Comparison of ENCODE assay signal across 8 cellular contexts in the genomic region with DNA sequence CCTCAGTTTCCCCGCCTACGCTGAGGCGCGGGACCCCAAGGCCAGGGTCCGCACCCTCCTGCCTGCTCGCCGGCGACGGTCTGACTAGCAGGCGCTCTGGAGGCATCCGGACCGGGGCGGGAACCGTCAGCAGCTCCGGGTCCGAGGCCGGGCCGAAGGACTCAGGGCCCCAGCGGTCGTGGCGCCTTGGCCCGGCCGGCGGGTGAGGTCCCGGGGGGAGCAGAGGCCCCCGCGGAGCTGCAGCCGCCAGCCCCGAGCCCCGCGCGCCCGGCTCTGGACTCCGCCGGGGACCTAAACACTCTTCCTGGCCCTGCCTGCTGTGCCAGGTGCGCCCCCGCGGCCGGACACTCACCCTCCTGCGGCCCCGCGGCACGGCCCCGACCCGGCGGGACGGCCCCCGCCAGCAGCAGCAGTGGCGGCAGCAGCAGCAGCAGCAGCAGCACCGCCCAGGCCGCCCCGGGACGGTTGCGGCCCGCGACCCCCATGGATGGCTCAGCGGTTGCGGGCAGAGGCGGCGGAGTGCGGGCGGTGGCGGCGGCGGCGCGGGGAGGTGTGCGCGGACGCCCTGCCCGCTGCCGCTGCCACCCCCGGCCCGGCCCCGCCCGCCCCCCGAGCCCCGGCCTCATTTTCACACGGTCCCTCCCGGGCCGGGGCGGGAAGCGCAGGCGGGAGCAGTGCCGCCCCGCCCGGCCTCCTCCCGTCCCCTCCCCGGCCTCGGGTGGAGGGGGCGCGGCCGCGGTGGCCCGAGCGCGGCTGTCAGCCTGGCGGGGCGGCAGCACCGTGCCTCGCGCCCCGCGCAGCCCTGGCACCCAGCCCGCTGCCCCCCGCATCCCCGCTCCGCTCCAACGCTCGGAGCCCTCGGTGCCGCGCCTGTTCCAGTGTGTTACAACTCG. TPM values are rescaled to one million over a fixed set of nuclear protein-coding genes. Genes with fewer than 3 reads are reported as not detected.
A peak's percentile ranks its signal among the peaks of the same experiment; 100 is the strongest.
DNase-seq lines count a peak whose midpoint lies in the region; ATAC-seq, FAIRE-seq and TF ChIP-seq lines count a peak whose summit lies in the region.

A gene (minus strand): TSS at position 556 of the 893 bp plus-strand sequence. CDS start 71 bp downstream, at position 485.

- H3K4me3 ChIP-seq in A549: peak within 1 kb of the TSS; percentile 57
- peak within 1 kb of the TSS; percentile 22 for H3K4me3 ChIP-seq in HL-60 (replicated peaks; ENCODE audit: insufficient read depth, low read length)
- H3K4me3 ChIP-seq in ectodermal cell (ENCODE audit: insufficient read depth, low read depth, low read length): peak within 1 kb of the TSS; percentile 56
- peak within 1 kb of the TSS; percentile 47 to 57 for H3K4me3 ChIP-seq in muscle layer of colon (ENCODE audit: low read depth in 1 of 2, low read length in 2 of 2)

- no peaks in the 10 kb centered on the region for H3K9me3 ChIP-seq in A549
- no peaks in the 10 kb centered on the region for H3K9me3 ChIP-seq in ectodermal cell (ENCODE audit: control insufficient read depth, low read length)
- no peaks in the 10 kb centered on the region for H3K9me3 ChIP-seq in muscle layer of colon (ENCODE audit: low read length)

- H3K27me3 ChIP-seq in HL-60 (ENCODE audit: insufficient read depth, poor library complexity, severe bottlenecking) (peaks cover 34% of the 10 kb centered on the region), ectodermal cell (ENCODE audit: control insufficient read depth, insufficient read depth, low read length, poor library complexity, severe bottlenecking) (peaks cover 41% of the 10 kb centered on the region), muscle layer of colon (ENCODE audit: control insufficient read depth in 1 of 2, insufficient read depth in 2 of 2, low read length in 2 of 2) (peaks cover 8 to 11% of the 10 kb centered on the region in 2 donors)

- DNase-seq in A549 (ENCODE audit: low read depth in 1 of 2, low spot score in 1 of 2) (peak in 1 of 2 experiments; percentile 25), HL-60 (ENCODE audit: low read depth in 1 of 2, low spot score in 1 of 2) (no peak), NCI-H1436 treated with DMSO at 0.1 percent for 48 hours (lab: John Stamatoyannopoulos, UW) (no peak), SIG-M5 treated with dmso at 0.1 percent for 504 hours (lab: John Stamatoyannopoulos, UW; ENCODE audit: unreplicated experiment) (no peak)

- no peak within 1 kb of the TSS for H3K9ac ChIP-seq in muscle layer of colon (ENCODE audit: low read length)

- peak within 1 kb of the TSS; percentile 93 for H3K4me2 ChIP-seq in A549

- POLR2A ChIA-PET in A549 (lab: Yijun Ruan, JAX): no interaction called here

- TF ChIP-seq CTCF in A549 (IDR thresholded peaks at IDR 0.05) (no peak), HL-60 (IDR thresholded peaks at IDR 0.05; ENCODE audit: insufficient read depth, low read length) (no peak)

- WGBS in A549 (ENCODE audit: missing lambda C conversion rate): 42% methylated on average over 24 of the region's 114 CpGs
- WGBS in ectodermal cell, 2 experiments: 2% methylated on average over 114 of the region's 114 CpGs

- H3K27ac ChIP-seq in A549 (peak within 1 kb of the TSS; percentile 36 to 85; a peak in 5 of 6 replicates), HL-60 (replicated peaks) (no peak within 1 kb of the TSS), ectodermal cell (ENCODE audit: insufficient read depth, low read depth, low read length, poor library complexity, severe bottlenecking) (no peak within 1 kb of the TSS), muscle layer of colon (ENCODE audit: low read depth, low read length) (no peak within 1 kb of the TSS)

- TF ChIP-seq EP300 in A549 (IDR thresholded peaks at IDR 0.05): no peak

- no peak for FAIRE-seq in A549 (lab: Jason Lieb, UNC)

- CTCF ChIA-PET in A549 (lab: Yijun Ruan, JAX): interaction anchor here (1.4 to 5.9 kb wide), 3 partner anchors 47 to 75 kb away, joined by 5 to 30 read pairs (median 19); no protein-coding TSS in a partner anchor

- H3K36me3 ChIP-seq in ectodermal cell (ENCODE audit: control insufficient read depth, insufficient read depth, low read length) (no peaks in the 10 kb centered on the region), muscle layer of colon (ENCODE audit: insufficient read depth, low read length) (no peaks in the 10 kb centered on the region)

- peak; percentile 36 to 44; a peak in 4 of 6 replicates for ATAC-seq in A549
- no peak for ATAC-seq in HG03097 (IDR thresholded peaks at IDR 0.05; ENCODE audit: low FRiP score, unreplicated experiment)
- ATAC-seq in GM19397 (IDR thresholded peaks at IDR 0.05; ENCODE audit: unreplicated experiment): no peak

- no peak for TF ChIP-seq RAD21 in A549 (conservative IDR thresholded peaks at IDR 0.05 in 1 of 2, IDR thresholded peaks at IDR 0.05 in 1 of 2)

- 0 out of 3 replicates have a peak, but pooled peaks cover 3% of the 10 kb centered on the region for H3K4me1 ChIP-seq in A549
- no peaks in the 10 kb centered on the region for H3K4me1 ChIP-seq in ectodermal cell (ENCODE audit: control insufficient read depth, insufficient read depth, low read length)
- peaks cover 7% of the 10 kb centered on the region for H3K4me1 ChIP-seq in muscle layer of colon (ENCODE audit: insufficient read depth, low read length)

- no peak for TF ChIP-seq POLR2A in A549 (IDR thresholded peaks at IDR 0.05; ENCODE audit: low read length)

TF ChIP-seq in A549, 52 proteins besides CTCF, POLR2A, EP300 and RAD21 (continues in another document):
- TF ChIP-seq, protein P1, sequence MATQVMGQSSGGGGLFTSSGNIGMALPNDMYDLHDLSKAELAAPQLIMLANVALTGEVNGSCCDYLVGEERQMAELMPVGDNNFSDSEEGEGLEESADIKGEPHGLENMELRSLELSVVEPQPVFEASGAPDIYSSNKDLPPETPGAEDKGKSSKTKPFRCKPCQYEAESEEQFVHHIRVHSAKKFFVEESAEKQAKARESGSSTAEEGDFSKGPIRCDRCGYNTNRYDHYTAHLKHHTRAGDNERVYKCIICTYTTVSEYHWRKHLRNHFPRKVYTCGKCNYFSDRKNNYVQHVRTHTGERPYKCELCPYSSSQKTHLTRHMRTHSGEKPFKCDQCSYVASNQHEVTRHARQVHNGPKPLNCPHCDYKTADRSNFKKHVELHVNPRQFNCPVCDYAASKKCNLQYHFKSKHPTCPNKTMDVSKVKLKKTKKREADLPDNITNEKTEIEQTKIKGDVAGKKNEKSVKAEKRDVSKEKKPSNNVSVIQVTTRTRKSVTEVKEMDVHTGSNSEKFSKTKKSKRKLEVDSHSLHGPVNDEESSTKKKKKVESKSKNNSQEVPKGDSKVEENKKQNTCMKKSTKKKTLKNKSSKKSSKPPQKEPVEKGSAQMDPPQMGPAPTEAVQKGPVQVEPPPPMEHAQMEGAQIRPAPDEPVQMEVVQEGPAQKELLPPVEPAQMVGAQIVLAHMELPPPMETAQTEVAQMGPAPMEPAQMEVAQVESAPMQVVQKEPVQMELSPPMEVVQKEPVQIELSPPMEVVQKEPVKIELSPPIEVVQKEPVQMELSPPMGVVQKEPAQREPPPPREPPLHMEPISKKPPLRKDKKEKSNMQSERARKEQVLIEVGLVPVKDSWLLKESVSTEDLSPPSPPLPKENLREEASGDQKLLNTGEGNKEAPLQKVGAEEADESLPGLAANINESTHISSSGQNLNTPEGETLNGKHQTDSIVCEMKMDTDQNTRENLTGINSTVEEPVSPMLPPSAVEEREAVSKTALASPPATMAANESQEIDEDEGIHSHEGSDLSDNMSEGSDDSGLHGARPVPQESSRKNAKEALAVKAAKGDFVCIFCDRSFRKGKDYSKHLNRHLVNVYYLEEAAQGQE (IDR thresholded peaks at IDR 0.05): no peak
- TF ChIP-seq TP53 (CRISPR knock-in tag; IDR thresholded peaks at IDR 0.05) (no peak), JUN (IDR thresholded peaks at IDR 0.05) (no peak), ESRRA (IDR thresholded peaks at IDR 0.05; ENCODE audit: borderline replicate concordance, low read length) (no peak), KDM5A (IDR thresholded peaks at IDR 0.05) (no peak), FOXS1 (CRISPR knock-in tag; IDR thresholded peaks at IDR 0.05) (no peak), KDM1A (IDR thresholded peaks at IDR 0.05; ENCODE audit: low read depth) (no peak)
- TF ChIP-seq, protein P2, sequence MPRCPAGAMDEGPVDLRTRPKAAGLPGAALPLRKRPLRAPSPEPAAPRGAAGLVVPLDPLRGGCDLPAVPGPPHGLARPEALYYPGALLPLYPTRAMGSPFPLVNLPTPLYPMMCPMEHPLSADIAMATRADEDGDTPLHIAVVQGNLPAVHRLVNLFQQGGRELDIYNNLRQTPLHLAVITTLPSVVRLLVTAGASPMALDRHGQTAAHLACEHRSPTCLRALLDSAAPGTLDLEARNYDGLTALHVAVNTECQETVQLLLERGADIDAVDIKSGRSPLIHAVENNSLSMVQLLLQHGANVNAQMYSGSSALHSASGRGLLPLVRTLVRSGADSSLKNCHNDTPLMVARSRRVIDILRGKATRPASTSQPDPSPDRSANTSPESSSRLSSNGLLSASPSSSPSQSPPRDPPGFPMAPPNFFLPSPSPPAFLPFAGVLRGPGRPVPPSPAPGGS (IDR thresholded peaks at IDR 0.05): no peak
- TF ChIP-seq, protein P3, sequence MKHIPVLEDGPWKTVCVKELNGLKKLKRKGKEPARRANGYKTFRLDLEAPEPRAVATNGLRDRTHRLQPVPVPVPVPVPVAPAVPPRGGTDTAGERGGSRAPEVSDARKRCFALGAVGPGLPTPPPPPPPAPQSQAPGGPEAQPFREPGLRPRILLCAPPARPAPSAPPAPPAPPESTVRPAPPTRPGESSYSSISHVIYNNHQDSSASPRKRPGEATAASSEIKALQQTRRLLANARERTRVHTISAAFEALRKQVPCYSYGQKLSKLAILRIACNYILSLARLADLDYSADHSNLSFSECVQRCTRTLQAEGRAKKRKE (CRISPR knock-in tag; IDR thresholded peaks at IDR 0.05; ENCODE audit: low read depth): no peak
- TF ChIP-seq, protein P4, sequence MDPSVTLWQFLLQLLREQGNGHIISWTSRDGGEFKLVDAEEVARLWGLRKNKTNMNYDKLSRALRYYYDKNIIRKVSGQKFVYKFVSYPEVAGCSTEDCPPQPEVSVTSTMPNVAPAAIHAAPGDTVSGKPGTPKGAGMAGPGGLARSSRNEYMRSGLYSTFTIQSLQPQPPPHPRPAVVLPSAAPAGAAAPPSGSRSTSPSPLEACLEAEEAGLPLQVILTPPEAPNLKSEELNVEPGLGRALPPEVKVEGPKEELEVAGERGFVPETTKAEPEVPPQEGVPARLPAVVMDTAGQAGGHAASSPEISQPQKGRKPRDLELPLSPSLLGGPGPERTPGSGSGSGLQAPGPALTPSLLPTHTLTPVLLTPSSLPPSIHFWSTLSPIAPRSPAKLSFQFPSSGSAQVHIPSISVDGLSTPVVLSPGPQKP (IDR thresholded peaks at IDR 0.05; ENCODE audit: low read depth, low read length): no peak

RNA-seq across cellular contexts. Expression of the gene that starts here (rescaled TPM):
- polyA plus RNA-seq in A549 (2011; rRNA removed) (0.63 and 1.4 TPM in 2 replicates), A549 (2017; fragmentation: RNase III; extraction: RNeasy Plus Mini Kit Qiagen cat#74134 plus additional on column Dnase treatment) (0.21 to 0.49 TPM (median 0.45 TPM) in 3 replicates)
- 0.26 TPM in 2 replicates for polyA plus RNA-seq in A549 (2012; cell fraction: cytosol; rRNA removed)
- polyA plus RNA-seq in A549 (2012; cell fraction: nucleus; rRNA removed): 0.29 and 0.36 TPM in 2 replicates
- polyA minus RNA-seq in A549 (2011; rRNA and poly(A)+ RNA removed): 1.3 TPM in 2 replicates
- 21.9 TPM for polyA plus RNA-seq in ectodermal cell (2013, experiment 1 of 4)
- polyA plus RNA-seq in ectodermal cell (2013, experiment 2 of 4): 47.7 TPM
- 27.9 TPM for polyA plus RNA-seq in ectodermal cell (2013, experiment 3 of 4)
- polyA plus RNA-seq in ectodermal cell (2013, experiment 4 of 4): 40.8 TPM

Comparison
In these comparisons a context has a peak if more than half of its experiments do, and no peak if none do; other contexts are left out.
1. ATAC-seq: peak in A549 (2 of 2); none in HG03097 (single experiment) and GM19397 (single experiment).
2. H3K27ac ChIP-seq: peak in A549 (2 of 2); none in HL-60 (single experiment), ectodermal cell (single experiment) and muscle layer of colon (single experiment).
3. Peak in every context shown above with its lines, with median percentiles within 50 percentile points of each other: H3K4me3 ChIP-seq.